7 cellular contexts compared by ENCODE assay signal in the genomic region with DNA sequence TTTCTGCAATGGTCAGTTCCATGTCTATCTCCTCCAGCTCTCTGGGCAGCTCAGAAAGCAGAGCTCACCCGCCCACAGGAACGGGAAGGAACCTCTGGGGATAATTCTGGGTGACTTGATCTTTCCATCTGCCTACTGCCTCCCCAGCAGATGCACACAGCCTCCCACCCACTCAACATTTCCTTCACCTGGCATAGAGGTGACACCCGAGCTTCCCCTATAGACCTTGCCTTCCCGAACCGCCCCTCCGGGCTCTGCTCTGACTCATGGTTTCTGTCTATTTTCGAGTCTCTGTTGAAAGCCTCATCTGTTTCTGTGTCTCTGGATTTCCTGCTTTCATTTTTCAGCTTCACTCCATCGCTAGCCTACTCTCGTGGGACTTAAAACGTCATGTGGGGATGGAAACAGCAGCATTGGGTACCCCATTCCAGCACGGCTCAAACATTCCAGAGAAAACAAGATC. TPM values are rescaled to one million over a fixed set of nuclear protein-coding genes. Genes with fewer than 3 reads are reported as not detected.
A peak's percentile ranks its signal among the peaks of the same experiment; 100 is the strongest.
DNase-seq lines count a peak whose midpoint lies in the region; ATAC-seq and TF ChIP-seq lines count a peak whose summit lies in the region.

No MANE protein-coding gene starts in this region.

- peak; percentile 90 for DNase-seq in activated CD4-positive, alpha-beta T cell treated with anti-CD3 and anti-CD28 coated beads, Interleukin-2, amount 10 ng/mL, durations not matched to agents 24 days and 14 days
- DNase-seq in effector memory CD8-positive, alpha-beta T cell: peak in 2 of 3 experiments; percentile 25
- DNase-seq in gastrocnemius medialis: no peak
- no peak for DNase-seq in HUDEP-2 (lab: John Stamatoyannopoulos, UW; ENCODE audit: unreplicated experiment in 76 of 76)
- no peak for DNase-seq in effector CD8-positive, alpha-beta T cell (lab: John Stamatoyannopoulos, UW)

- H3K9me3 Mint-ChIP-seq in activated CD4-positive, alpha-beta T cell treated with anti-CD3 and anti-CD28 coated beads, Interleukin-2, amount 10 ng/mL, durations not matched to agents 24 days and 14 days: no peaks in the 10 kb centered on the region
- H3K9me3 Mint-ChIP-seq in effector memory CD8-positive, alpha-beta T cell: no peaks in the 10 kb centered on the region

- no peaks in the 10 kb centered on the region for H3K9me3 ChIP-seq in gastrocnemius medialis

- peaks cover 18 to 20% of the 10 kb centered on the region in 2 donors for H3K4me1 ChIP-seq in gastrocnemius medialis

- H3K4me1 Mint-ChIP-seq in activated CD4-positive, alpha-beta T cell treated with anti-CD3 and anti-CD28 coated beads, Interleukin-2, amount 10 ng/mL, durations not matched to agents 24 days and 14 days: peaks cover 52% of the 10 kb centered on the region
- H3K4me1 Mint-ChIP-seq in effector memory CD8-positive, alpha-beta T cell (ENCODE audit: low read depth in 2 of 2): peaks cover 43 to 53% of the 10 kb centered on the region in 2 donors

- H3K27ac Mint-ChIP-seq in activated CD4-positive, alpha-beta T cell treated with anti-CD3 and anti-CD28 coated beads, Interleukin-2, amount 10 ng/mL, durations not matched to agents 24 days and 14 days: peak overlapping the region; percentile 98
- H3K27ac Mint-ChIP-seq in effector memory CD8-positive, alpha-beta T cell: peak overlapping the region; percentile 88 to 91

- intact Hi-C loops in activated CD4-positive, alpha-beta T cell treated with anti-CD3 and anti-CD28 coated beads, Interleukin-2, amount 10 ng/mL, durations not matched to agents 24 days and 14 days (cut with micrococcal nuclease): loop anchor here (1.0 kb wide), 2 partner anchors 10 to 40 kb away; no protein-coding TSS in a partner anchor
- intact Hi-C loops in gastrocnemius medialis (cut with DNase I; ENCODE audit: low total_unique reads): no loop called here

- ATAC-seq in GM19324 (IDR thresholded peaks at IDR 0.05; ENCODE audit: low FRiP score, unreplicated experiment) (peak; percentile 80), HG03139 (IDR thresholded peaks at IDR 0.05; ENCODE audit: unreplicated experiment) (peak; percentile 79), gastrocnemius medialis (peak; percentile 52 to 77)
- ATAC-seq in effector memory CD8-positive, alpha-beta T cell (replicated peaks): peak; percentile 92

- H3K36me3 ChIP-seq in gastrocnemius medialis: peaks cover 0 to 15% of the 10 kb centered on the region in 2 donors

- H3K27ac ChIP-seq in gastrocnemius medialis: peak overlapping the region; percentile 46 to 59 (median 50)

- H3K36me3 Mint-ChIP-seq in activated CD4-positive, alpha-beta T cell treated with anti-CD3 and anti-CD28 coated beads, Interleukin-2, amount 10 ng/mL, durations not matched to agents 24 days and 14 days (ENCODE audit: low read depth): peaks cover 39% of the 10 kb centered on the region
- H3K36me3 Mint-ChIP-seq in effector memory CD8-positive, alpha-beta T cell (ENCODE audit: insufficient read depth): peaks cover 21% of the 10 kb centered on the region

- H3K27me3 ChIP-seq in gastrocnemius medialis: no peaks in the 10 kb centered on the region

- in situ Hi-C loops in gastrocnemius medialis (cut with MboI; ENCODE audit: low sequenced_read_pairs in 4 of 4): no loop called here

- TF ChIP-seq POLR2A in gastrocnemius medialis (IDR thresholded peaks at IDR 0.05): no peak

- peak overlapping the region in 2 of 4 donors; percentile 10 to 22 for H3K4me3 ChIP-seq in gastrocnemius medialis

- TF ChIP-seq CTCF in gastrocnemius medialis (IDR thresholded peaks at IDR 0.05 in 4 of 5, conservative IDR thresholded peaks at IDR 0.05 in 1 of 5): no peak

- peak overlapping the region; percentile 86 for H3K4me3 Mint-ChIP-seq in activated CD4-positive, alpha-beta T cell treated with anti-CD3 and anti-CD28 coated beads, Interleukin-2, amount 10 ng/mL, durations not matched to agents 24 days and 14 days
- H3K4me3 Mint-ChIP-seq in effector memory CD8-positive, alpha-beta T cell: peak overlapping the region; percentile 66 to 79

- no peaks in the 10 kb centered on the region for H3K27me3 Mint-ChIP-seq in activated CD4-positive, alpha-beta T cell treated with anti-CD3 and anti-CD28 coated beads, Interleukin-2, amount 10 ng/mL, durations not matched to agents 24 days and 14 days
- H3K27me3 Mint-ChIP-seq in effector memory CD8-positive, alpha-beta T cell: no peaks in the 10 kb centered on the region

RNA-seq across cellular contexts. Expression of a gene that starts 11.4 kb away (rescaled TPM):
- total RNA-seq in activated CD4-positive, alpha-beta T cell treated with anti-CD3 and anti-CD28 coated beads, Interleukin-2, amount 10 ng/mL, durations not matched to agents 24 days and 14 days: 84.2 and 86.9 TPM in 2 replicates
- total RNA-seq in gastrocnemius medialis: 10 to 100 TPM; 31.3 to 42.3 (median 35.3) TPM

RNA-seq across cellular contexts. Expression of a gene that starts 11.6 kb away (rescaled TPM):
- 121 and 127 TPM in 2 replicates for total RNA-seq in activated CD4-positive, alpha-beta T cell treated with anti-CD3 and anti-CD28 coated beads, Interleukin-2, amount 10 ng/mL, durations not matched to agents 24 days and 14 days
- 100 to 1,000 TPM in 1 of 4 donors, 10 to 100 TPM in 3; 68.5 to 118 (median 82.6) TPM for total RNA-seq in gastrocnemius medialis

RNA-seq across cellular contexts. Expression of a gene that starts 21.0 kb away (rescaled TPM):
- total RNA-seq in activated CD4-positive, alpha-beta T cell treated with anti-CD3 and anti-CD28 coated beads, Interleukin-2, amount 10 ng/mL, durations not matched to agents 24 days and 14 days: 45.9 and 48.7 TPM in 2 replicates
- total RNA-seq in gastrocnemius medialis: 10 to 100 TPM; 50.5 to 96.1 (median 72.4) TPM

RNA-seq across cellular contexts. Expression of a gene that starts 39.2 kb away (rescaled TPM):
- total RNA-seq in activated CD4-positive, alpha-beta T cell treated with anti-CD3 and anti-CD28 coated beads, Interleukin-2, amount 10 ng/mL, durations not matched to agents 24 days and 14 days: 131 and 132 TPM in 2 replicates
- 10 to 100 TPM in 3 of 4 donors, 1 to 10 TPM in 1; 6.1 to 18.7 (median 14.4) TPM for total RNA-seq in gastrocnemius medialis

RNA-seq across cellular contexts. Expression of a gene that starts 44.6 kb away (rescaled TPM):
- 125 and 136 TPM in 2 replicates for total RNA-seq in activated CD4-positive, alpha-beta T cell treated with anti-CD3 and anti-CD28 coated beads, Interleukin-2, amount 10 ng/mL, durations not matched to agents 24 days and 14 days
- total RNA-seq in gastrocnemius medialis: 10 to 100 TPM in 3 of 4 donors, 1 to 10 TPM in 1; 9.4 to 27.7 (median 13.6) TPM

Comparison
In these comparisons a context has a peak if more than half of its experiments do, and no peak if none do; other contexts are left out.
1. DNase-seq: peak in activated CD4-positive, alpha-beta T cell treated with anti-CD3 and anti-CD28 coated beads, Interleukin-2, amount 10 ng/mL, durations not matched to agents 24 days and 14 days (single experiment) and effector memory CD8-positive, alpha-beta T cell (2 of 3); none in gastrocnemius medialis (0 of 2), HUDEP-2 (0 of 76) and effector CD8-positive, alpha-beta T cell (single experiment).
2. Peak in every context shown above with its lines, with median percentiles within 50 percentile points of each other: ATAC-seq.